1 cellular context compared by ENCODE assay signal in the genomic region with DNA sequence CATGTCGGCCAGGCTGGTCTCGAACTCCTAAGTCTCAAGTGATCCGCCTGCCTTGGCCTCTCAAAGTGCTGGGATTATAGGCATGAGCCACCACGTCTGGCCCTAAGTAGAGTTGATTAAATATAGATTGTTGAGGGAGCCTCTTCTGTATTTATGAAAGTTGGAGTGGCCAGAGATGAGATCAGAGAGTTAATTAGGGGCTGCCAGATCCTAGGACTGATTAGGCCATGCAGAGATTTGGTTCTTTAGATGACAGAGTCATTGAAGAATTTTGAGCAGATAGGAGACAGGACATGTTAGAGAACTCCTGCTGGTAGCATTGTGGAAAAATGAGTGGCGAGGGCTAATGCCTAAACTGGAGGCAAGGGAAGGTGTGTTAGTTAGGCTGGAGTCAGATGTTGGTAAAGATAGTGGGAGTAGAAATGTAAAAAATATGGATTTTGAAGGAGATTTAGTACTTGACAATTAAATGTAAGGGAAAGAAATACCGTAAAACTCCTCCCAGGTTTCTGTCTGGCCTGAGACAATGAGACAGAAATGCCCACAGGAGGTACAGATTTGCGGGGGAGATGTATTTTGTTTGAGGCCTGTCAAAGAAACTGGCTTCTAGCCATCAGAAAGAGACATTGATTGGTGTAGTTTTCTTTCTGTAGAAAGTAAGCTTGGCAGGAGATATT.
TF ChIP-seq lines count a peak whose summit lies in the region.

No MANE protein-coding gene starts in this region.

TF ChIP-seq in HEK293, 187 proteins besides CTCF, POLR2A, EP300 and RAD21 (continued from another document):
- TF ChIP-seq ZNF776 (tag by site-specific recombination; IDR thresholded peaks at IDR 0.05; ENCODE audit: borderline replicate concordance) = no peak
- no peak for TF ChIP-seq ZNF280C (tag by site-specific recombination; IDR thresholded peaks at IDR 0.05)
- no peak for TF ChIP-seq ZNF391 (tag by site-specific recombination; IDR thresholded peaks at IDR 0.05; ENCODE audit: borderline replicate concordance, low read depth)
- peak; percentile 70 for TF ChIP-seq WT1 (tag by site-specific recombination; IDR thresholded peaks at IDR 0.05)
- peak; percentile 80 for TF ChIP-seq OSR2 (tag by site-specific recombination; IDR thresholded peaks at IDR 0.05)
- TF ChIP-seq, protein P1, sequence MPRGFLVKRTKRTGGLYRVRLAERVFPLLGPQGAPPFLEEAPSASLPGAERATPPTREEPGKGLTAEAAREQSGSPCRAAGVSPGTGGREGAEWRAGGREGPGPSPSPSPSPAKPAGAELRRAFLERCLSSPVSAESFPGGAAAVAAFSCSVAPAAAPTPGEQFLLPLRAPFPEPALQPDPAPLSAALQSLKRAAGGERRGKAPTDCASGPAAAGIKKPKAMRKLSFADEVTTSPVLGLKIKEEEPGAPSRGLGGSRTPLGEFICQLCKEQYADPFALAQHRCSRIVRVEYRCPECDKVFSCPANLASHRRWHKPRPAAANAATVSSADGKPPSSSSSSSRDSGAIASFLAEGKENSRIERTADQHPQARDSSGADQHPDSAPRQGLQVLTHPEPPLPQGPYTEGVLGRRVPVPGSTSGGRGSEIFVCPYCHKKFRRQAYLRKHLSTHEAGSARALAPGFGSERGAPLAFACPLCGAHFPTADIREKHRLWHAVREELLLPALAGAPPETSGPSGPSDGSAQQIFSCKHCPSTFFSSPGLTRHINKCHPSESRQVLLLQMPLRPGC (tag by site-specific recombination; IDR thresholded peaks at IDR 0.05) = peak; percentile 56; the same call in 1 of the 2 replicates
- TF ChIP-seq, protein P2, sequence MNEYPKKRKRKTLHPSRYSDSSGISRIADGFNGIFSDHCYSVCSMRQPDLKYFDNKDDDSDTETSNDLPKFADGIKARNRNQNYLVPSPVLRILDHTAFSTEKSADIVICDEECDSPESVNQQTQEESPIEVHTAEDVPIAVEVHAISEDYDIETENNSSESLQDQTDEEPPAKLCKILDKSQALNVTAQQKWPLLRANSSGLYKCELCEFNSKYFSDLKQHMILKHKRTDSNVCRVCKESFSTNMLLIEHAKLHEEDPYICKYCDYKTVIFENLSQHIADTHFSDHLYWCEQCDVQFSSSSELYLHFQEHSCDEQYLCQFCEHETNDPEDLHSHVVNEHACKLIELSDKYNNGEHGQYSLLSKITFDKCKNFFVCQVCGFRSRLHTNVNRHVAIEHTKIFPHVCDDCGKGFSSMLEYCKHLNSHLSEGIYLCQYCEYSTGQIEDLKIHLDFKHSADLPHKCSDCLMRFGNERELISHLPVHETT (tag by site-specific recombination; IDR thresholded peaks at IDR 0.05) = peak; percentile 79
- no peak for TF ChIP-seq ZNF24 (tag by site-specific recombination; IDR thresholded peaks at IDR 0.05)
- TF ChIP-seq ZFP69B (tag by site-specific recombination; IDR thresholded peaks at IDR 0.05) = peak; percentile 59; the same call in 1 of the 2 replicates
- TF ChIP-seq ZNF830 (tag by site-specific recombination; IDR thresholded peaks at IDR 0.05; ENCODE audit: low read depth) = no peak
- no peak for TF ChIP-seq ZNF16 (tag by site-specific recombination; IDR thresholded peaks at IDR 0.05; ENCODE audit: low read depth)
